Comparison of ENCODE assay signal across 8 cellular contexts in the genomic region with DNA sequence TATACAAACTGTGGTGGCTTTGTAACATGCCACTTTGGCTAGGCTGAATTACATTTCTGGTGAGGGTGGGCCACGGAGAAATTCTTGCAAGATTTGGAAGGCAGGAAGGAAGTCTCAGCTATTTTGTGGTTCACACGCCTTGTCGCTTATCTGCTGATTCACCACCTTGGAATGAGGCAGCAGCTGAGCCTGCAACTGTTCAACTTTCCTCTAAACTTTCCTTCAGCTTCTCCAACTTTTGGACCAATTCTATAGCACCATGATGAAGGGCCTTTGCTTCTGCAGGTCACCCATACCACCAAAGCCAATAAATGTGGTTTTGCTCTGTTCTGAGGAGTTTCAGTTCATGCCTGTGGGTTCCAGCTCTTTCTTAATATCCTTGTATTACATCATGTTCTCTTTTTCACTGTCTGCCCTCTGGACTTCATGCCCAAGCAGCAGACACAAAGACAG.
DNase-seq lines count a peak whose midpoint lies in the region; ATAC-seq and TF ChIP-seq lines count a peak whose summit lies in the region.

No MANE protein-coding gene starts in this region.

- H3K9ac ChIP-seq in mammary epithelial cell (ENCODE audit: insufficient read depth, low read length), result peak overlapping the region; percentile 43
- no peak overlapping the region for H3K9ac ChIP-seq in mesendoderm (ENCODE audit: low read length)

- peak overlapping the region; percentile 47 for H2BK5ac ChIP-seq in mesendoderm (ENCODE audit: low read length)

- TF ChIP-seq CTCF in CD14-positive monocyte (IDR thresholded peaks at IDR 0.05), result no peak
- TF ChIP-seq CTCF in mammary epithelial cell (conservative IDR thresholded peaks at IDR 0.05 in 1 of 2, IDR thresholded peaks at IDR 0.05 in 1 of 2; ENCODE audit: extremely low read depth in 1 of 2, insufficient read depth in 1 of 2, low read depth in 1 of 2, low read length in 2 of 2), result no peak
- TF ChIP-seq CTCF in ovary (IDR thresholded peaks at IDR 0.05), result no peak
- no peak for TF ChIP-seq CTCF in OCI-LY7 (conservative IDR thresholded peaks at IDR 0.05; ENCODE audit: low read length)

- in situ Hi-C loops in mammary epithelial cell (cut with MboI; ENCODE audit: low sequenced_read_pairs in 2 of 2), result no loop called here

- peaks cover 0 to 6% (median 0%) of the 10 kb centered on the region in 7 donors for H3K9me3 Mint-ChIP-seq in CD14-positive monocyte

- CTCF ChIA-PET in mammary epithelial cell (lab: Charles Lee; ENCODE audit: low non-redundant PET) (no interaction called here), OCI-LY7 (lab: Charles Lee; ENCODE audit: unreplicated experiment) (no interaction called here)

- H3K9me3 ChIP-seq in MG63, result peaks cover 2% of the 10 kb centered on the region; the same call in 1 of the 2 replicates
- no peaks in the 10 kb centered on the region for H3K9me3 ChIP-seq in mammary epithelial cell (replicated peaks; ENCODE audit: insufficient read depth, low read length)
- no peaks in the 10 kb centered on the region for H3K9me3 ChIP-seq in ovary
- H3K9me3 ChIP-seq in OCI-LY7 (ENCODE audit: low read length), result no peaks in the 10 kb centered on the region

- intact Hi-C loops in CD14-positive monocyte (cut with micrococcal nuclease), result no loop called here
- intact Hi-C loops in mammary epithelial cell (cut with micrococcal nuclease), result loop anchor here (2.0 kb wide), 5 partner anchors 37 to 275 kb away; no protein-coding TSS in a partner anchor
- intact Hi-C loops in ovary (cut with DNase I), result no loop called here
- intact Hi-C loops in OCI-LY7 (cut with micrococcal nuclease; ENCODE audit: unreplicated experiment), result no loop called here

- H3K27me3 Mint-ChIP-seq in CD14-positive monocyte (ENCODE audit: low read depth in 3 of 3), result peaks cover 0 to 2% (median 0%) of the 10 kb centered on the region in 3 donors

- TF ChIP-seq POLR2A in ovary (IDR thresholded peaks at IDR 0.05), result no peak

- H3K4ac ChIP-seq in mesendoderm (ENCODE audit: low read depth, low read length), result no peak overlapping the region

- H4K20me1 ChIP-seq in mammary epithelial cell (ENCODE audit: insufficient read depth, low read length), result no peaks in the 10 kb centered on the region
- H4K20me1 ChIP-seq in OCI-LY7 (ENCODE audit: insufficient read depth, low read length), result no peaks in the 10 kb centered on the region

- peaks cover 36% of the 10 kb centered on the region for H3K4me1 Mint-ChIP-seq in CD14-positive monocyte

- H3K27me3 ChIP-seq in MG63 (no peaks in the 10 kb centered on the region), mammary epithelial cell (ENCODE audit: insufficient read depth, low read length) (no peaks in the 10 kb centered on the region), mesendoderm (ENCODE audit: insufficient read depth, low read length, poor library complexity) (no peaks in the 10 kb centered on the region), ovary (no peaks in the 10 kb centered on the region)

- no peak overlapping the region for H4K5ac ChIP-seq in mesendoderm (ENCODE audit: low read length)

- no peak overlapping the region for H2AK5ac ChIP-seq in mesendoderm (ENCODE audit: low read length)

- H3K27ac Mint-ChIP-seq in CD14-positive monocyte, result peak overlapping the region; percentile 74 to 94 (median 87)

- ATAC-seq in GM21526 (IDR thresholded peaks at IDR 0.05; ENCODE audit: low FRiP score, unreplicated experiment), result no peak

- no peak overlapping the region for H2BK15ac ChIP-seq in mesendoderm (replicated peaks; ENCODE audit: low read depth)

- peak overlapping the region; percentile 43 for H3K4me2 ChIP-seq in mammary epithelial cell (ENCODE audit: insufficient read depth, low read depth, low read length)
- no peak overlapping the region for H3K4me2 ChIP-seq in mesendoderm (ENCODE audit: low read length)
- no peak overlapping the region for H3K4me2 ChIP-seq in OCI-LY7 (ENCODE audit: low read length)

- peak overlapping the region; percentile 82 for H3K18ac ChIP-seq in mesendoderm (ENCODE audit: low read length)

- no peak overlapping the region for H3K4me3 ChIP-seq in MG63
- H3K4me3 ChIP-seq in mammary epithelial cell (replicated peaks in 1 of 3; ENCODE audit: insufficient read depth in 1 of 3, low read depth in 2 of 3, low read length in 3 of 3), result no peak overlapping the region
- H3K4me3 ChIP-seq in mesendoderm (ENCODE audit: low read length), result no peak overlapping the region
- H3K4me3 ChIP-seq in ovary, result no peak overlapping the region
- no peak overlapping the region for H3K4me3 ChIP-seq in OCI-LY7 (ENCODE audit: low read depth, low read length, poor library complexity, severe bottlenecking)

- H3K36me3 Mint-ChIP-seq in CD14-positive monocyte, result peaks cover 0 to 5% of the 10 kb centered on the region in 2 donors

- H3K23ac ChIP-seq in mesendoderm (ENCODE audit: low read length), result no peak overlapping the region

- peak overlapping the region; percentile 44 for H3K56ac ChIP-seq in mesendoderm (ENCODE audit: low read length)

- no peak for TF ChIP-seq EP300 in ovary (IDR thresholded peaks at IDR 0.05)

- peaks cover 53% of the 10 kb centered on the region for H3K4me1 ChIP-seq in mammary epithelial cell (ENCODE audit: insufficient read depth, low read length)
- H3K4me1 ChIP-seq in mesendoderm (ENCODE audit: control insufficient read depth, low read depth, low read length), result peaks cover 16% of the 10 kb centered on the region
- H3K4me1 ChIP-seq in ovary (ENCODE audit: insufficient read depth), result peaks cover 3% of the 10 kb centered on the region
- H3K4me1 ChIP-seq in OCI-LY7 (ENCODE audit: insufficient read depth, low read length, poor library complexity, severe bottlenecking), result no peaks in the 10 kb centered on the region

- H3K27ac ChIP-seq in mammary epithelial cell (ENCODE audit: insufficient read depth, low read depth, low read length), result peak overlapping the region; percentile 97
- H3K27ac ChIP-seq in mesendoderm (ENCODE audit: low read depth, low read length), result peak overlapping the region; percentile 60
- no peak overlapping the region for H3K27ac ChIP-seq in ovary
- H3K27ac ChIP-seq in OCI-LY7 (ENCODE audit: low read depth, low read length, poor library complexity, severe bottlenecking), result no peak overlapping the region

- no peaks in the 10 kb centered on the region for H3K79me1 ChIP-seq in mesendoderm (ENCODE audit: low read length)

- POLR2A ChIA-PET in OCI-LY7 (lab: Charles Lee), result interaction anchor here (0.6 kb wide), 1 partner anchor 1207 kb away, joined by 3 read pairs; no protein-coding TSS in a partner anchor

- WGBS in mammary epithelial cell (ENCODE audit: low coverage, missing lambda C conversion rate), result 6% methylated on average over 2 of the region's 3 CpGs
- no CpG with 5 or more reads among the region's 3 CpGs for WGBS in mesendoderm (ENCODE audit: extremely low coverage, insufficient coverage, low lambda C conversion rate)
- 5 to 13% (median 9%) methylated on average over 3 of the region's 3 CpGs for WGBS in ovary, 3 donors

- H3K79me2 ChIP-seq in mammary epithelial cell (ENCODE audit: insufficient read depth, low read length) (no peaks in the 10 kb centered on the region), mesendoderm (ENCODE audit: control insufficient read depth, insufficient read depth, low read length) (no peaks in the 10 kb centered on the region), OCI-LY7 (ENCODE audit: insufficient read depth, low read depth, low read length) (no peaks in the 10 kb centered on the region)

- BruUV-seq in mammary epithelial cell (replicated peaks; lab: Mats Ljungman, UMichigan) (no TSS peak), OCI-LY7 (replicated peaks; lab: Mats Ljungman, UMichigan) (no TSS peak)

- H2BK120ac ChIP-seq in mesendoderm (ENCODE audit: low read depth, low read length), result no peak overlapping the region

- no peak overlapping the region for H2AFZ ChIP-seq in mammary epithelial cell (ENCODE audit: low read depth, low read length)
- H2AFZ ChIP-seq in OCI-LY7 (ENCODE audit: low read length), result no peak overlapping the region

- no peak overlapping the region for H4K8ac ChIP-seq in mesendoderm (ENCODE audit: low read depth, low read length)

- no peaks in the 10 kb centered on the region for H3K36me3 ChIP-seq in MG63
- H3K36me3 ChIP-seq in mammary epithelial cell (ENCODE audit: insufficient read depth, low read length), result no peaks in the 10 kb centered on the region
- no peaks in the 10 kb centered on the region for H3K36me3 ChIP-seq in mesendoderm (ENCODE audit: control insufficient read depth, insufficient read depth, low read length)
- H3K36me3 ChIP-seq in ovary, result no peaks in the 10 kb centered on the region
- no peaks in the 10 kb centered on the region for H3K36me3 ChIP-seq in OCI-LY7 (ENCODE audit: insufficient read depth, low read length)

- DNase-seq in CD14-positive monocyte (ENCODE audit: low spot score), result no peak
- DNase-seq in MG63, result peak; percentile 85
- peak; percentile 89 for DNase-seq in mammary epithelial cell
- DNase-seq in mesendoderm, result peak; percentile 97
- DNase-seq in stimulated activated CD4-positive, alpha-beta T cell treated with anti-CD3 and anti-CD28 coated beads, Interleukin-4, amount 100 ng/mL, for 4 hours, result no peak
- DNase-seq in ovary, result no peak
- DNase-seq in OCI-LY7 (ENCODE audit: low spot score), result no peak

- H3K4me3 Mint-ChIP-seq in CD14-positive monocyte, result peak overlapping the region; percentile 26 to 82

- dilution Hi-C loops in mammary epithelial cell (cut with HindIII; ENCODE audit: low sequenced_read_pairs), result no loop called here

- no peaks in the 10 kb centered on the region for H3K9me2 ChIP-seq in OCI-LY7 (ENCODE audit: insufficient read depth, low read length)

Comparison
In these comparisons a context has a peak if more than half of its experiments do, and no peak if none do; other contexts are left out.
1. DNase-seq: peak in MG63 (single experiment), mammary epithelial cell (single experiment) and mesendoderm (single experiment); none in CD14-positive monocyte (single experiment), stimulated activated CD4-positive, alpha-beta T cell treated with anti-CD3 and anti-CD28 coated beads, Interleukin-4, amount 100 ng/mL, for 4 hours (0 of 2), ovary (0 of 5) and OCI-LY7 (single experiment).
2. H3K27ac ChIP-seq: peak in mammary epithelial cell (single experiment) and mesendoderm (single experiment); none in ovary (0 of 2) and OCI-LY7 (single experiment).